1 cellular context compared by ENCODE assay signal in genomic region chr12:25250744-25251730, GRCh38.
A peak's percentile ranks its signal among the peaks of the same experiment; 100 is the strongest.
TF ChIP-seq lines count a peak whose summit lies in the region.

Gene KRAS, minus strand, starts transcription at chr12:25250929.

TF ChIP-seq in HEK293, 187 proteins besides CTCF, POLR2A, EP300 and RAD21 (continued from another document):
- no peak for TF ChIP-seq ZNF830 (tag by site-specific recombination; IDR thresholded peaks at IDR 0.05; ENCODE audit: low read depth)
- TF ChIP-seq ZNF140 (tag by site-specific recombination; IDR thresholded peaks at IDR 0.05), result no peak
- TF ChIP-seq ZNF404 (tag by site-specific recombination; IDR thresholded peaks at IDR 0.05), result no peak
- TF ChIP-seq, protein P1, sequence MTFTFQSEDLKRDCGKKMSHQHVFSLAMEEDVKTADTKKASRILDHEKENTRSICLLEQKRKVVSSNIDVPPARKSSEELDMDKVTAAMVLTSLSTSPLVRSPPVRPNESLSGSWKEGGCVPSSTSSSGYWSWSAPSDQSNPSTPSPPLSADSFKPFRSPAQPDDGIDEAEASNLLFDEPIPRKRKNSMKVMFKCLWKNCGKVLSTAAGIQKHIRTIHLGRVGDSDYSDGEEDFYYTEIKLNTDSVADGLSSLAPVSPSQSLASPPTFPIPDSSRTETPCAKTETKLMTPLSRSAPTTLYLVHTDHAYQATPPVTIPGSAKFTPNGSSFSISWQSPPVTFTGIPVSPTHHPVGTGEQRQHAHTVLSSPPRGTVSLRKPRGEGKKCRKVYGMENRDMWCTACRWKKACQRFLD (tag by site-specific recombination; IDR thresholded peaks at IDR 0.05), result no peak
- TF ChIP-seq, protein P2, sequence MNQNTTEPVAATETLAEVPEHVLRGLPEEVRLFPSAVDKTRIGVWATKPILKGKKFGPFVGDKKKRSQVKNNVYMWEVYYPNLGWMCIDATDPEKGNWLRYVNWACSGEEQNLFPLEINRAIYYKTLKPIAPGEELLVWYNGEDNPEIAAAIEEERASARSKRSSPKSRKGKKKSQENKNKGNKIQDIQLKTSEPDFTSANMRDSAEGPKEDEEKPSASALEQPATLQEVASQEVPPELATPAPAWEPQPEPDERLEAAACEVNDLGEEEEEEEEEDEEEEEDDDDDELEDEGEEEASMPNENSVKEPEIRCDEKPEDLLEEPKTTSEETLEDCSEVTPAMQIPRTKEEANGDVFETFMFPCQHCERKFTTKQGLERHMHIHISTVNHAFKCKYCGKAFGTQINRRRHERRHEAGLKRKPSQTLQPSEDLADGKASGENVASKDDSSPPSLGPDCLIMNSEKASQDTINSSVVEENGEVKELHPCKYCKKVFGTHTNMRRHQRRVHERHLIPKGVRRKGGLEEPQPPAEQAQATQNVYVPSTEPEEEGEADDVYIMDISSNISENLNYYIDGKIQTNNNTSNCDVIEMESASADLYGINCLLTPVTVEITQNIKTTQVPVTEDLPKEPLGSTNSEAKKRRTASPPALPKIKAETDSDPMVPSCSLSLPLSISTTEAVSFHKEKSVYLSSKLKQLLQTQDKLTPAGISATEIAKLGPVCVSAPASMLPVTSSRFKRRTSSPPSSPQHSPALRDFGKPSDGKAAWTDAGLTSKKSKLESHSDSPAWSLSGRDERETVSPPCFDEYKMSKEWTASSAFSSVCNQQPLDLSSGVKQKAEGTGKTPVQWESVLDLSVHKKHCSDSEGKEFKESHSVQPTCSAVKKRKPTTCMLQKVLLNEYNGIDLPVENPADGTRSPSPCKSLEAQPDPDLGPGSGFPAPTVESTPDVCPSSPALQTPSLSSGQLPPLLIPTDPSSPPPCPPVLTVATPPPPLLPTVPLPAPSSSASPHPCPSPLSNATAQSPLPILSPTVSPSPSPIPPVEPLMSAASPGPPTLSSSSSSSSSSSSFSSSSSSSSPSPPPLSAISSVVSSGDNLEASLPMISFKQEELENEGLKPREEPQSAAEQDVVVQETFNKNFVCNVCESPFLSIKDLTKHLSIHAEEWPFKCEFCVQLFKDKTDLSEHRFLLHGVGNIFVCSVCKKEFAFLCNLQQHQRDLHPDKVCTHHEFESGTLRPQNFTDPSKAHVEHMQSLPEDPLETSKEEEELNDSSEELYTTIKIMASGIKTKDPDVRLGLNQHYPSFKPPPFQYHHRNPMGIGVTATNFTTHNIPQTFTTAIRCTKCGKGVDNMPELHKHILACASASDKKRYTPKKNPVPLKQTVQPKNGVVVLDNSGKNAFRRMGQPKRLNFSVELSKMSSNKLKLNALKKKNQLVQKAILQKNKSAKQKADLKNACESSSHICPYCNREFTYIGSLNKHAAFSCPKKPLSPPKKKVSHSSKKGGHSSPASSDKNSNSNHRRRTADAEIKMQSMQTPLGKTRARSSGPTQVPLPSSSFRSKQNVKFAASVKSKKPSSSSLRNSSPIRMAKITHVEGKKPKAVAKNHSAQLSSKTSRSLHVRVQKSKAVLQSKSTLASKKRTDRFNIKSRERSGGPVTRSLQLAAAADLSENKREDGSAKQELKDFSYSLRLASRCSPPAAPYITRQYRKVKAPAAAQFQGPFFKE (tag by site-specific recombination; IDR thresholded peaks at IDR 0.05; ENCODE audit: borderline replicate concordance), result no peak
- TF ChIP-seq ZNF513 (tag by site-specific recombination; IDR thresholded peaks at IDR 0.05), result 0 out of 2 replicates have a peak, but pooled peaks have one; percentile 17
- TF ChIP-seq ZSCAN16 (tag by site-specific recombination; IDR thresholded peaks at IDR 0.05), result no peak
- TF ChIP-seq ZNF24 (tag by site-specific recombination; IDR thresholded peaks at IDR 0.05), result no peak
- no peak for TF ChIP-seq OSR2 (tag by site-specific recombination; IDR thresholded peaks at IDR 0.05)
- peak; percentile 90 for TF ChIP-seq GLIS1 (tag by site-specific recombination; IDR thresholded peaks at IDR 0.05)
- TF ChIP-seq ZBTB1 (tag by site-specific recombination; IDR thresholded peaks at IDR 0.05), result no peak
